32 cellular contexts compared by ENCODE assay signal in the genomic region with DNA sequence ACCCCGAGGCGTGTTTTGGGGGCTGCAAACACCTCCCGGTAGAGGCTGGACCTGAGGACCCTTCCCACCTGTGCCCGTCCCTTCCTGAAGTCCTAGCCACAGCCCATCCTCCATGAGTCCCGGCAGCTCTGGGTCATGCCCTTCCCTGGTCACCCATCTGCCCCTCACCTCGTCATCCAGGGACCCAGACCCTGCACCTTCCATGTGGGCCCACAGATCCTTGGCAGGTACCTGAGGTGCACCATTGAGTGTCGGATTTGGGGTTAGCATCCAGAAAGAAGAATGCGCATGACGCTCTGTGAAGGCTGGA.
"Had no signal": no experiment of that assay in that cellular context is flagged by ENCODE, and none has a peak within 500 bp of the region (broad histone marks: within the 10 kb centered on the region; RNA-seq: fewer than 3 reads in every experiment).

No MANE protein-coding gene starts in this region.

- DNase-seq: activated B cell treated with CpG ODN at 0.5 μM for 24 hours; activated CD4-positive, alpha-beta memory T cell treated with anti-CD3 and anti-CD28 coated beads, Interleukin-2, amount 10 ng/mL, durations not matched to agents 7 days and 5 days; activated CD4-positive, alpha-beta T cell treated with anti-CD3 and anti-CD28 coated beads for 4 hours; activated CD4-positive, CD25-positive, alpha-beta regulatory T cell treated with anti-CD3 and anti-CD28 coated beads, Interleukin-2, amount 50 U/mL, for 72 hours; activated CD8-positive, alpha-beta memory T cell treated with anti-CD3 and anti-CD28 coated beads for 24 hours; activated CD8-positive, alpha-beta memory T cell treated with anti-CD3 and anti-CD28 coated beads, Interleukin-2, amount 10 ng/mL, durations not matched to agents 7 days and 5 days; activated naive CD4-positive, alpha-beta T cell; activated naive CD4-positive, alpha-beta T cell treated with anti-CD3 and anti-CD28 coated beads, Interleukin-2, amount 50 U/mL, for 16 hours; activated naive CD8-positive, alpha-beta T cell treated with anti-CD3 and anti-CD28 coated beads for 36 hours; activated T-cell treated with anti-CD3 and anti-CD28 coated beads, Interleukin-2, amount 50 U/mL, for 1 hour; activated T-cell treated with anti-CD3 and anti-CD28 coated beads, Interleukin-2, amount 50 U/mL, for 72 hours; amniotic stem cell; cerebellar nuclear complex; Kasumi-1; KG1; MG63; NCI-H1048; NCI-H1105 treated with DMSO at 0.1 percent for 48 hours; NCI-H1436; NCI-H1694; NCI-H1930; NCI-H2081 treated with DMSO at 0.1 percent for 48 hours; NCI-H345; NCI-H524 treated with DMSO at 0.1 percent for 48 hours; SIG-M5; T-cell; T-helper 17 cell had no signal

- H3K9me3 Mint-ChIP-seq: activated B cell treated with CpG ODN at 0.5 μM for 24 hours; activated CD4-positive, alpha-beta memory T cell treated with anti-CD3 and anti-CD28 coated beads, Interleukin-2, amount 10 ng/mL, durations not matched to agents 7 days and 5 days; activated naive CD8-positive, alpha-beta T cell treated with anti-CD3 and anti-CD28 coated beads for 36 hours; activated T-cell treated with anti-CD3 and anti-CD28 coated beads, Interleukin-2, amount 50 U/mL, for 72 hours; activated T-helper 17 cell treated with anti-CD3 and anti-CD28 coated beads, Interleukin-2, amount 50 U/mL, for 72 hours; T-cell had no signal

- H3K4me3 ChIP-seq: ascending aorta, MG63 had no signal

- H3K27me3 Mint-ChIP-seq: activated B cell treated with CpG ODN at 0.5 μM for 24 hours; activated CD4-positive, alpha-beta memory T cell treated with anti-CD3 and anti-CD28 coated beads, Interleukin-2, amount 10 ng/mL, durations not matched to agents 7 days and 5 days; activated CD8-positive, alpha-beta memory T cell treated with anti-CD3 and anti-CD28 coated beads, Interleukin-2, amount 10 ng/mL, durations not matched to agents 7 days and 5 days; activated naive CD8-positive, alpha-beta T cell treated with anti-CD3 and anti-CD28 coated beads for 36 hours; activated T-helper 17 cell treated with anti-CD3 and anti-CD28 coated beads, Interleukin-2, amount 50 U/mL, for 72 hours; T-cell; T-helper 17 cell had no signal

- H3K4me3 Mint-ChIP-seq: activated B cell treated with CpG ODN at 0.5 μM for 24 hours; activated CD4-positive, alpha-beta memory T cell treated with anti-CD3 and anti-CD28 coated beads, Interleukin-2, amount 10 ng/mL, durations not matched to agents 7 days and 5 days; activated CD8-positive, alpha-beta memory T cell treated with anti-CD3 and anti-CD28 coated beads, Interleukin-2, amount 10 ng/mL, durations not matched to agents 7 days and 5 days; activated naive CD8-positive, alpha-beta T cell treated with anti-CD3 and anti-CD28 coated beads for 36 hours; activated T-cell treated with anti-CD3 and anti-CD28 coated beads, Interleukin-2, amount 50 U/mL, for 72 hours; activated T-helper 17 cell treated with anti-CD3 and anti-CD28 coated beads, Interleukin-2, amount 50 U/mL, for 72 hours; T-cell; T-helper 17 cell had no signal

- H3K9me3 ChIP-seq: ascending aorta, MG63 had no signal

- H3K27me3 ChIP-seq: ascending aorta, MG63 had no signal

- H3K27ac ChIP-seq: ascending aorta, VCaP had no signal

- H3K27ac Mint-ChIP-seq: activated B cell treated with CpG ODN at 0.5 μM for 24 hours; activated CD4-positive, alpha-beta memory T cell treated with anti-CD3 and anti-CD28 coated beads, Interleukin-2, amount 10 ng/mL, durations not matched to agents 7 days and 5 days; activated CD8-positive, alpha-beta memory T cell treated with anti-CD3 and anti-CD28 coated beads, Interleukin-2, amount 10 ng/mL, durations not matched to agents 7 days and 5 days; activated naive CD8-positive, alpha-beta T cell treated with anti-CD3 and anti-CD28 coated beads for 36 hours; T-cell had no signal

- ATAC-seq: activated CD8-positive, alpha-beta memory T cell treated with anti-CD3 and anti-CD28 coated beads, Interleukin-2, amount 10 ng/mL, durations not matched to agents 7 days and 5 days; activated T-cell treated with anti-CD3 and anti-CD28 coated beads, Interleukin-2, amount 50 U/mL, for 72 hours; activated T-helper 17 cell treated with anti-CD3 and anti-CD28 coated beads, Interleukin-2, amount 50 U/mL, for 72 hours; Panc1; SK-N-SH treated with all-trans-retinoic acid at 6 μM for 48 hours; T-cell; T-helper 17 cell had no signal
